ENCODE assay signal across 1 cellular context in the genomic region with DNA sequence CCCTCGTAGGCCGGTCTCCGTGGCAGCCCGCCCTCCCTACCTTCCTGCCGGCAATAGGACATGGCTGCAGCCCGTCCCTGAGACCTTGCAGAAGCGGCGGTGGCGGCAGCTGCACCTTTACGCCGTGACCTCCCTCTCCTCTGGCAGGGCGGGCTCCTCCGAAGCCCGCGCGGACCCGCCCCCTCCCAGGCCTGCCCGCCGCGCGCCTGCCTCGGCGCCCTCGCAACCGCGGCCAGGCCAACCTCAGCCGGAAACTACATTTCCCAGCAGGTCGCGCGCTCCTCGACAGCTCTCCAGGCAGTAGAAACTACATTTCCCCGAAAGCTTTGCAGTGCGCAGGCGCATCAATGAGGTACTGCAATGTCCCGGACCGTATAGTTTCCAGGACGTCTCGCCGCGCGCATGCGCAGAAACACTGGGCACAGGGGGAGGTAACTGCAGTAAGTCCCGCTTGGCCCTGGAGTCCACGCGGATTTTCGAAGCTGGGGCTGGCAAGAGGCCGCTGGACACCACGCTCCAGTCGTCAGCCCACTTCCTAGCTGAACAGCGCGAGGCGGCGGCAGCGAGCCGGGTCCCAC.
TF ChIP-seq lines count a peak whose summit lies in the region.

A gene (minus strand): TSS at position 256 of the 578 bp plus-strand sequence. CDS start 194 bp downstream, at position 62.
A gene with protein sequence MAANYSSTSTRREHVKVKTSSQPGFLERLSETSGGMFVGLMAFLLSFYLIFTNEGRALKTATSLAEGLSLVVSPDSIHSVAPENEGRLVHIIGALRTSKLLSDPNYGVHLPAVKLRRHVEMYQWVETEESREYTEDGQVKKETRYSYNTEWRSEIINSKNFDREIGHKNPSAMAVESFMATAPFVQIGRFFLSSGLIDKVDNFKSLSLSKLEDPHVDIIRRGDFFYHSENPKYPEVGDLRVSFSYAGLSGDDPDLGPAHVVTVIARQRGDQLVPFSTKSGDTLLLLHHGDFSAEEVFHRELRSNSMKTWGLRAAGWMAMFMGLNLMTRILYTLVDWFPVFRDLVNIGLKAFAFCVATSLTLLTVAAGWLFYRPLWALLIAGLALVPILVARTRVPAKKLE (plus strand): TSS at position 438 of the 578 bp plus-strand sequence. CDS start 142 bp downstream, outside the sequence.

TF ChIP-seq in GM23338, 12 proteins besides CTCF, POLR2A, EP300 and RAD21 (continued from another document):
- TF ChIP-seq, protein P1, sequence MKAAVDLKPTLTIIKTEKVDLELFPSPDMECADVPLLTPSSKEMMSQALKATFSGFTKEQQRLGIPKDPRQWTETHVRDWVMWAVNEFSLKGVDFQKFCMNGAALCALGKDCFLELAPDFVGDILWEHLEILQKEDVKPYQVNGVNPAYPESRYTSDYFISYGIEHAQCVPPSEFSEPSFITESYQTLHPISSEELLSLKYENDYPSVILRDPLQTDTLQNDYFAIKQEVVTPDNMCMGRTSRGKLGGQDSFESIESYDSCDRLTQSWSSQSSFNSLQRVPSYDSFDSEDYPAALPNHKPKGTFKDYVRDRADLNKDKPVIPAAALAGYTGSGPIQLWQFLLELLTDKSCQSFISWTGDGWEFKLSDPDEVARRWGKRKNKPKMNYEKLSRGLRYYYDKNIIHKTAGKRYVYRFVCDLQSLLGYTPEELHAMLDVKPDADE (IDR thresholded peaks at IDR 0.05), result peak; percentile 98
- TF ChIP-seq ZNF114 (CRISPR knock-in tag; IDR thresholded peaks at IDR 0.05), result no peak
- peak; percentile 73 for TF ChIP-seq POLR2AphosphoS5 (IDR thresholded peaks at IDR 0.05; ENCODE audit: low read depth)
- peak; percentile 71 for TF ChIP-seq CREB1 (CRISPR knock-in tag; IDR thresholded peaks at IDR 0.05; ENCODE audit: low read depth)
TF ChIP-seq in GM23338: peak in this region for 3.
